8 cellular contexts compared by ENCODE assay signal in genomic region chr1:86913896-86914634, GRCh38. TPM values are rescaled to one million over a fixed set of nuclear protein-coding genes. Genes with fewer than 3 reads are reported as not detected.
A peak's percentile ranks its signal among the peaks of the same experiment; 100 is the strongest.
DNase-seq lines count a peak whose midpoint lies in the region; ATAC-seq and TF ChIP-seq lines count a peak whose summit lies in the region.

SELENOF (minus strand) TSS chr1:86914126; CDS start chr1:86914111, 15 bp downstream.

- peak; percentile 100 for DNase-seq in BJ (ENCODE audit: low read depth)
- DNase-seq in GM19240 (ENCODE audit: insufficient read length, low spot score): peak; percentile 56
- peak; percentile 98 to 100 for DNase-seq in NCI-H524 (lab: John Stamatoyannopoulos, UW)
- DNase-seq in activated CD4-positive, alpha-beta T cell treated with anti-CD3 and anti-CD28 coated beads for 36 hours: peak; percentile 99
- DNase-seq in kidney epithelial cell (ENCODE audit: low read depth): peak; percentile 100
- peak; percentile 96 to 98 for DNase-seq in stimulated activated CD4-positive, alpha-beta T cell treated with anti-CD3 and anti-CD28 coated beads, Interleukin-15, amount 100 ng/mL, for 48 hours (ENCODE audit: low read depth in 2 of 2)

- no peaks in the 10 kb centered on the region for H3K27me3 Mint-ChIP-seq in activated CD4-positive, alpha-beta T cell treated with anti-CD3 and anti-CD28 coated beads for 36 hours

- POLR2A ChIA-PET in BJ (lab: Charles Lee): interaction anchor here (0.6 to 1.0 kb wide), 4 partner anchors 67 to 1347 kb away, joined by 3 to 13 read pairs (median 4); no protein-coding TSS in a partner anchor
- POLR2A ChIA-PET in activated CD4-positive, alpha-beta T cell treated with anti-CD3 and anti-CD28 coated beads for 36 hours (lab: Charles Lee): interaction anchor here (0.7 to 3.0 kb wide), 4 partner anchors 131 to 518 kb away, joined by 3 to 18 read pairs (median 4); partner anchors contain the start of gene ODF2L

- H3K27ac Mint-ChIP-seq in activated CD4-positive, alpha-beta T cell treated with anti-CD3 and anti-CD28 coated beads for 36 hours: no peak within 1 kb of the TSS

- H3K27me3 ChIP-seq in BJ (ENCODE audit: control insufficient read depth, insufficient read depth, low read length) (no peaks in the 10 kb centered on the region), kidney epithelial cell (ENCODE audit: control insufficient read depth, insufficient read depth, low read length) (no peaks in the 10 kb centered on the region)

- ATAC-seq in HG03457 (IDR thresholded peaks at IDR 0.05; ENCODE audit: unreplicated experiment): peak; percentile 78
- peak; percentile 94 for ATAC-seq in activated CD4-positive, alpha-beta T cell treated with anti-CD3 and anti-CD28 coated beads for 36 hours

- peak within 1 kb of the TSS; percentile 93 for H3K27ac ChIP-seq in cingulate gyrus (ENCODE audit: low read depth, low read length)

- CTCF ChIA-PET in BJ (lab: Yijun Ruan, JAX): interaction anchor here (1.4 kb wide), 1 partner anchor 133 kb away, joined by 4 read pairs; no protein-coding TSS in a partner anchor
- CTCF ChIA-PET in activated CD4-positive, alpha-beta T cell treated with anti-CD3 and anti-CD28 coated beads for 36 hours (lab: Charles Lee): interaction anchor here (0.6 to 3.3 kb wide), 10 partner anchors 10 to 210 kb away, joined by 3 to 21 read pairs (median 4); partner anchors contain the start of gene SH3GLB1

- H3K4me3 ChIP-seq in BJ (ENCODE audit: low read depth, low read length): peak within 1 kb of the TSS; percentile 99
- H3K4me3 ChIP-seq in kidney epithelial cell (ENCODE audit: low read depth, low read length): peak within 1 kb of the TSS; percentile 93

- peaks cover 39% of the 10 kb centered on the region for H3K4me1 Mint-ChIP-seq in activated CD4-positive, alpha-beta T cell treated with anti-CD3 and anti-CD28 coated beads for 36 hours

- H3K4me3 Mint-ChIP-seq in activated CD4-positive, alpha-beta T cell treated with anti-CD3 and anti-CD28 coated beads for 36 hours: no peak within 1 kb of the TSS

- intact Hi-C loops in activated CD4-positive, alpha-beta T cell treated with anti-CD3 and anti-CD28 coated beads for 36 hours (cut with DNase I, micrococcal nuclease): loop anchor here (1.0 to 5.0 kb wide), 10 partner anchors 131 to 1771 kb away; partner anchors contain the start of genes PKN2 (in 2 of the 2), SH3GLB1 (in 2 of the 2), BCL10 (in 1 of the 2) and ODF2L (in 1 of the 2)

- H3K36me3 Mint-ChIP-seq in activated CD4-positive, alpha-beta T cell treated with anti-CD3 and anti-CD28 coated beads for 36 hours (ENCODE audit: low read depth): peaks cover 25% of the 10 kb centered on the region

- TF ChIP-seq CTCF in BJ (IDR thresholded peaks at IDR 0.05; ENCODE audit: insufficient read depth, low read depth, low read length) (no peak), kidney epithelial cell (IDR thresholded peaks at IDR 0.05; ENCODE audit: insufficient read depth, low read length, poor library complexity, severe bottlenecking) (no peak)

- H3K9me3 Mint-ChIP-seq in activated CD4-positive, alpha-beta T cell treated with anti-CD3 and anti-CD28 coated beads for 36 hours (ENCODE audit: low read depth): no peaks in the 10 kb centered on the region

- H3K36me3 ChIP-seq in BJ (ENCODE audit: control insufficient read depth, insufficient read depth, low read length): no peaks in the 10 kb centered on the region
- no peaks in the 10 kb centered on the region for H3K36me3 ChIP-seq in kidney epithelial cell (ENCODE audit: control insufficient read depth, insufficient read depth, low read length)

RNA-seq across cellular contexts. Expression of gene SELENOF, which starts in this region (rescaled TPM):
- 115 and 283 TPM in 2 replicates for polyA plus RNA-seq in BJ (2011; rRNA removed)
- 38.0 and 47.1 TPM in 2 replicates for polyA minus RNA-seq in BJ (2011; rRNA and poly(A)+ RNA removed)
- total RNA-seq in activated CD4-positive, alpha-beta T cell treated with anti-CD3 and anti-CD28 coated beads for 36 hours: 100 to 1,000 TPM; 140 to 141 TPM
- total RNA-seq in kidney epithelial cell: 186 and 190 TPM in 2 replicates

Comparison
In these comparisons a context has a peak if more than half of its experiments do, and no peak if none do; other contexts are left out.
1. Peak in every context shown above with its lines: DNase-seq, ATAC-seq, H3K4me3 ChIP-seq and H3K27ac ChIP-seq.